In the genomic region with DNA sequence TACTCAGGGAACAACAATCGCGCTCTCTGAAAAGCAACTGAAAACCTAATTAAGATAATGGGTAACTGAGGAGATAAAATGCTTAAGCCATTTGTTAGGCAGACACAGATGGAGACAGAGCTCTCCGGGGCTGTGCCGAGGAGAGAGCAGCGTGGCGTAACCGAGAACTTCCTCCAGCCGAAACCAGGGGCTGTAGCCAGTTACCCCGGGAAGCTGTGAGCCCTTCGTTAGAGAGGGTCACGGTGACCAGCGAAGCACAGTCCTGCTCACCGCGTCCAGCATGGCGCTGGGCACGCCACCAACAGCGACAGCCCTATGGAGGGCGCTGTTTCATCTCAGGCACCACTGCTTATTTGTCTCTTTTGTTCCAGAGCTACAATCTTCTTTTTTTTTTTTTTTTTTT, we compare ENCODE assay signal across 10 cellular contexts. TPM values are rescaled to one million over a fixed set of nuclear protein-coding genes. Genes with fewer than 3 reads are reported as not detected.
DNase-seq lines count a peak whose midpoint lies in the region; ATAC-seq and TF ChIP-seq lines count a peak whose summit lies in the region.
"Had no signal": no experiment of that assay in that cellular context is flagged by ENCODE, and none has a peak within 500 bp of the region (broad histone marks: within the 10 kb centered on the region; RNA-seq: fewer than 3 reads in every experiment).

No MANE protein-coding gene starts in this region.

- no peaks in the 10 kb centered on the region for H3K36me3 ChIP-seq in HCT116 (ENCODE audit: control insufficient read depth in 1 of 2, insufficient read depth in 2 of 2, low read length in 2 of 2)
- no peaks in the 10 kb centered on the region for H3K36me3 ChIP-seq in iPS-20b (ENCODE audit: insufficient read depth, low read depth, low read length)
- H3K36me3 ChIP-seq in Caco-2 (ENCODE audit: control insufficient read depth, insufficient read depth, low read length), result no peaks in the 10 kb centered on the region
- H3K36me3 ChIP-seq in transverse colon, result no peaks in the 10 kb centered on the region

- H3K27me3 Mint-ChIP-seq in Caco-2 (ENCODE audit: insufficient read depth, unreplicated experiment), result peaks cover 7% of the 10 kb centered on the region

- TF ChIP-seq RAD21 in HCT116 (IDR thresholded peaks at IDR 0.05; ENCODE audit: low read depth), result no peak

- no peak overlapping the region for H3K27ac ChIP-seq in 22Rv1
- no peak overlapping the region for H3K27ac ChIP-seq in HCT116 (ENCODE audit: low read depth, low read length)
- H3K27ac ChIP-seq in iPS-20b (ENCODE audit: low read length), result no peak overlapping the region
- H3K27ac ChIP-seq in transverse colon, result no peak overlapping the region

- H3K4me1 ChIP-seq in HCT116 (ENCODE audit: control insufficient read depth in 1 of 2, insufficient read depth in 2 of 2, low read length in 2 of 2), result no peaks in the 10 kb centered on the region
- no peaks in the 10 kb centered on the region for H3K4me1 ChIP-seq in iPS-20b (ENCODE audit: insufficient read depth, low read length)
- H3K4me1 ChIP-seq in Caco-2, result no peaks in the 10 kb centered on the region
- no peaks in the 10 kb centered on the region for H3K4me1 ChIP-seq in transverse colon

- no peak overlapping the region for H3K4me2 ChIP-seq in HCT116 (ENCODE audit: low read length)

- RAD21 ChIA-PET in HCT116 (lab: Charles Lee; ENCODE audit: low non-redundant PET in 1 of 2, low total read pairs in 2 of 2, uncharacterized antibody in 2 of 2, unreplicated experiment in 2 of 2), result no interaction called here

- H3K4me3 ChIP-seq in HCT116 (replicated peaks in 1 of 2; ENCODE audit: low read depth in 1 of 2, low read length in 2 of 2) (no peak overlapping the region), astrocyte of the cerebellum (ENCODE audit: low read depth, low read length) (no peak overlapping the region), iPS-20b (ENCODE audit: low read length) (peak overlapping the region; percentile 45), Caco-2 (ENCODE audit: low read depth, low read length) (no peak overlapping the region), transverse colon (no peak overlapping the region)

- no peaks in the 10 kb centered on the region for H3K36me3 Mint-ChIP-seq in Caco-2 (ENCODE audit: insufficient read depth, unreplicated experiment)
- H3K36me3 Mint-ChIP-seq: naive thymus-derived CD4-positive, alpha-beta T cell had no signal

- BruUV-seq in HCT116 (replicated peaks; lab: Mats Ljungman, UMichigan) (no TSS peak), Caco-2 (replicated peaks; lab: Mats Ljungman, UMichigan) (no TSS peak)

- DNase-seq in HCT116 (ENCODE audit: low read depth, low spot score) (no peak), astrocyte of the cerebellum (ENCODE audit: low read depth) (no peak), Caco-2 (no peak), T1000 (lab: John Stamatoyannopoulos, UW) (no peak), transverse colon (no peak)
- DNase-seq: naive thymus-derived CD4-positive, alpha-beta T cell; RPMI8226 had no signal

- H4K20me1 ChIP-seq in HCT116 (ENCODE audit: insufficient read depth), result no peaks in the 10 kb centered on the region

- TF ChIP-seq CTCF in 22Rv1 (IDR thresholded peaks at IDR 0.05), result peak; percentile 93
- TF ChIP-seq CTCF in HCT116 (IDR thresholded peaks at IDR 0.05 in 2 of 3, conservative IDR thresholded peaks at IDR 0.05 in 1 of 3; ENCODE audit: borderline replicate concordance in 1 of 3, insufficient read depth in 1 of 3, low read depth in 2 of 3, low read length in 2 of 3), result peak in 2 of 3 experiments; percentile 16 to 24; a peak in 2 of 6 replicates
- peak; percentile 7 for TF ChIP-seq CTCF in astrocyte of the cerebellum (IDR thresholded peaks at IDR 0.05; ENCODE audit: low read depth, low read length, missing control alignments)
- no peak for TF ChIP-seq CTCF in Caco-2 (IDR thresholded peaks at IDR 0.05; ENCODE audit: insufficient read depth in 1 of 2, low read depth in 1 of 2, low read length in 1 of 2, severe bottlenecking in 1 of 2, unreplicated experiment in 1 of 2)
- no peak for TF ChIP-seq CTCF in transverse colon (IDR thresholded peaks at IDR 0.05)

- H3K9me3 Mint-ChIP-seq in Caco-2 (ENCODE audit: unreplicated experiment), result no peaks in the 10 kb centered on the region
- H3K9me3 Mint-ChIP-seq: naive thymus-derived CD4-positive, alpha-beta T cell had no signal

- H3K9ac ChIP-seq in HCT116 (ENCODE audit: low read length), result no peak overlapping the region
- H3K9ac ChIP-seq in iPS-20b (ENCODE audit: low read depth, low read length), result peak overlapping the region; percentile 53

- H3K9me3 ChIP-seq in HCT116 (ENCODE audit: control insufficient read depth in 1 of 2, insufficient read depth in 1 of 2, low read depth in 1 of 2, low read length in 2 of 2) (no peaks in the 10 kb centered on the region), iPS-20b (ENCODE audit: insufficient read depth, low read depth, low read length) (no peaks in the 10 kb centered on the region), Caco-2 (no peaks in the 10 kb centered on the region), transverse colon (no peaks in the 10 kb centered on the region)

- CTCF ChIA-PET in HCT116 (lab: Charles Lee) (interaction anchor here (1.3 to 2.0 kb wide), 2 partner anchors 11 to 15 kb away, joined by 3 to 5 read pairs; no protein-coding TSS in a partner anchor), Caco-2 (lab: Charles Lee) (no interaction called here)

- peaks cover 4% of the 10 kb centered on the region; the same call in 1 of the 2 replicates for H3K79me2 ChIP-seq in HCT116 (ENCODE audit: insufficient read depth, low read length)

- no peak overlapping the region for H3K4me3 Mint-ChIP-seq in Caco-2 (ENCODE audit: unreplicated experiment)

- no peaks in the 10 kb centered on the region for H3K9me2 ChIP-seq in HCT116 (ENCODE audit: insufficient read depth)

- no peaks in the 10 kb centered on the region for H3K27me3 ChIP-seq in HCT116 (ENCODE audit: insufficient read depth, low read length)
- no peaks in the 10 kb centered on the region; the same call in 1 of the 2 replicates for H3K27me3 ChIP-seq in iPS-20b (ENCODE audit: insufficient read depth, low read length)
- no peaks in the 10 kb centered on the region for H3K27me3 ChIP-seq in Caco-2 (replicated peaks; ENCODE audit: control insufficient read depth, insufficient read depth, low read length)
- no peaks in the 10 kb centered on the region for H3K27me3 ChIP-seq in transverse colon

- ATAC-seq in HCT116, result peak; percentile 27; the same call in 1 of the 2 replicates
- ATAC-seq in HG02588 (IDR thresholded peaks at IDR 0.05; ENCODE audit: unreplicated experiment), result no peak
- ATAC-seq: naive thymus-derived CD4-positive, alpha-beta T cell had no signal

- no peak overlapping the region for H2AFZ ChIP-seq in HCT116 (ENCODE audit: low read depth, low read length, poor library complexity, severe bottlenecking)

- no peaks in the 10 kb centered on the region for H3K4me1 Mint-ChIP-seq in Caco-2 (ENCODE audit: low read depth, unreplicated experiment)

- TF ChIP-seq EP300 in transverse colon (IDR thresholded peaks at IDR 0.05; ENCODE audit: low read depth), result no peak

- no peak overlapping the region for H3K27ac Mint-ChIP-seq in Caco-2 (ENCODE audit: unreplicated experiment)
- H3K27ac Mint-ChIP-seq: naive thymus-derived CD4-positive, alpha-beta T cell had no signal

- in situ Hi-C loops in astrocyte of the cerebellum (cut with HindIII; ENCODE audit: low sequenced_read_pairs) (no loop called here), transverse colon (cut with MboI; ENCODE audit: low pct_ligation_motif_present in 1 of 4, low pct_unique_long_range_greater_than_20kb in 1 of 4, low sequenced_read_pairs in 3 of 4) (loop anchor here in 3 of 4 donors (25.0 kb wide), 1 partner anchor 242 kb away; no protein-coding TSS in a partner anchor)

- intact Hi-C loops in HCT116 (cut with micrococcal nuclease), result no loop called here
- intact Hi-C loops in Caco-2 (cut with micrococcal nuclease; ENCODE audit: unreplicated experiment), result loop anchor here (10.0 kb wide), 1 partner anchor 119 kb away; no protein-coding TSS in a partner anchor
- intact Hi-C loops in transverse colon (cut with DNase I; ENCODE audit: low total_unique reads), result loop anchor here (5.0 kb wide), 1 partner anchor 777 kb away; no protein-coding TSS in a partner anchor

- POLR2A ChIA-PET in HCT116 (lab: Charles Lee) (no interaction called here), Caco-2 (lab: Charles Lee) (no interaction called here)

- TF ChIP-seq POLR2A in HCT116 (IDR thresholded peaks at IDR 0.05; ENCODE audit: borderline replicate concordance, extremely low read depth, insufficient read depth, insufficient read length), result no peak
- no peak for TF ChIP-seq POLR2A in transverse colon (IDR thresholded peaks at IDR 0.05)

- 46 to 62% methylated on average over 4 to 18 of the region's 18 CpGs for WGBS in transverse colon (ENCODE audit: low coverage in 1 of 2), 2 donors

TF ChIP-seq in HCT116, 20 proteins besides CTCF, POLR2A, EP300 and RAD21 (continues in another document):
- TF ChIP-seq ZFX (IDR thresholded peaks at IDR 0.05) (no peak), FOSL1 (IDR thresholded peaks at IDR 0.05; ENCODE audit: low read depth) (no peak), SRF (IDR thresholded peaks at IDR 0.05; ENCODE audit: low read depth) (no peak), YY1 (IDR thresholded peaks at IDR 0.05; ENCODE audit: extremely low read depth, insufficient replicate concordance, low read depth, low read length) (no peak), POLR2AphosphoS5 (IDR thresholded peaks at IDR 0.05; ENCODE audit: low read depth, low read length) (no peak)
- TF ChIP-seq, protein P1, sequence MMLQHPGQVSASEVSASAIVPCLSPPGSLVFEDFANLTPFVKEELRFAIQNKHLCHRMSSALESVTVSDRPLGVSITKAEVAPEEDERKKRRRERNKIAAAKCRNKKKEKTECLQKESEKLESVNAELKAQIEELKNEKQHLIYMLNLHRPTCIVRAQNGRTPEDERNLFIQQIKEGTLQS (IDR thresholded peaks at IDR 0.05), result no peak

RNA-seq across cellular contexts. Expression of a gene that starts 16.1 kb away (rescaled TPM):
- total RNA-seq in HCT116 (2021; ENCODE audit: unreplicated experiment) (0.20 TPM), Caco-2 (2022) (not detected in 2 replicates), transverse colon (under 1 TPM in 2 of 4 donors, not detected in 2; 0.16 to 0.60 TPM)
- not detected in 2 replicates for polyA plus RNA-seq in HCT116 (2012)
- total RNA-seq: naive thymus-derived CD4-positive, alpha-beta T cell had no signal
- polyA plus RNA-seq: naive thymus-derived CD4-positive, alpha-beta T cell had no signal

RNA-seq across cellular contexts. Expression of a gene that starts 37.8 kb away (rescaled TPM):
- total RNA-seq in HCT116 (2021; ENCODE audit: unreplicated experiment) (5.3 TPM), Caco-2 (2022) (not detected in 2 replicates), transverse colon (1 to 10 TPM in 3 of 4 donors, under 1 TPM in 1; 0.80 to 6.2 (median 1.7) TPM)
- 1.2 and 1.3 TPM in 2 replicates for polyA plus RNA-seq in HCT116 (2012)

Comparison
In these comparisons a context has a peak if more than half of its experiments do, and no peak if none do; other contexts are left out.
1. CTCF ChIP-seq: peak in 22Rv1 (single experiment), HCT116 (2 of 3) and astrocyte of the cerebellum (single experiment); none in Caco-2 (0 of 2) and transverse colon (0 of 5).